33 cellular contexts compared by ENCODE assay signal in the genomic region with DNA sequence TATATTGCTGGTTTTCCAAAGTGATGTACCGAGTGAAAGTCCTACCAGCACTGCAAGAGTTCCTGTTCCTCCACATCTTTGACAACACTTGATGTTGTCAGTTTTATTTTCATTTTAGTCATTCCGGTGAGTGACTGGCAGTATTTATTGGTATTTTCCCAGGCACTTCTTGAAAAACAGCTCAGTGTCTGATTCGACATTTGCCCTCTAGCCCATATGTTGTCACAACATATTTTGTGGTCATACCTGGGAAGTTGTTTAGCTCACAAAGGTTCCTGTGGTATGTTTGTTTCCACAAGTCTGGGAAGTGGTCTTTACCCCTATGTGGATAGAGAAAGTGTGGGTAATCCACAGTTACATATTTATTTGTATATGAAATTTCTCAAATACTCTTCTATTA.
DNase-seq lines count a peak whose midpoint lies in the region; FAIRE-seq and TF ChIP-seq lines count a peak whose summit lies in the region.
"Had no signal": no experiment of that assay in that cellular context is flagged by ENCODE, and none has a peak within 500 bp of the region (broad histone marks: within the 10 kb centered on the region; RNA-seq: fewer than 3 reads in every experiment).

No MANE protein-coding gene starts in this region.

- H3K79me1 ChIP-seq in trophoblast cell (ENCODE audit: low read length): no peaks in the 10 kb centered on the region

- no peak for TF ChIP-seq CTCF in bronchial epithelial cell (IDR thresholded peaks at IDR 0.05; ENCODE audit: insufficient read depth, low read length, severe bottlenecking)

- H3K4me1 ChIP-seq in trophoblast cell (ENCODE audit: control insufficient read depth in 1 of 2, insufficient read depth in 2 of 2, low read length in 2 of 2): no peaks in the 10 kb centered on the region
- H3K4me1 ChIP-seq: A549, BE2C, Caco-2 had no signal

- no peak overlapping the region for H4K12ac ChIP-seq in trophoblast cell (ENCODE audit: low read depth, low read length)

- no peak overlapping the region for H2BK120ac ChIP-seq in trophoblast cell (ENCODE audit: insufficient read depth, low read length, poor library complexity)

- H3K9ac ChIP-seq in trophoblast cell (ENCODE audit: low read length): no peak overlapping the region
- H3K9ac ChIP-seq: BLaER1; BLaER1 treated with 17β-estradiol and CSF1 and Interleukin-3, amounts not matched to agents 10 nM and 100 nM had no signal

- no peaks in the 10 kb centered on the region for H3K9me3 ChIP-seq in trophoblast cell (ENCODE audit: insufficient read depth, low read depth, low read length)
- H3K9me3 ChIP-seq: A549, BE2C, Caco-2 had no signal

- peak; percentile 13 for FAIRE-seq in bronchial epithelial cell (lab: Jason Lieb, UNC)
- FAIRE-seq in urothelium cell line (lab: Jason Lieb, UNC): peak; percentile 9
- no peak for FAIRE-seq in GM19239 (lab: Jason Lieb, UNC)
- FAIRE-seq: A204.1, A549, D721Med had no signal

- no peaks in the 10 kb centered on the region for H3K79me2 ChIP-seq in trophoblast cell (ENCODE audit: control insufficient read depth, insufficient read depth, low read length, poor library complexity)

- H4K8ac ChIP-seq in trophoblast cell (ENCODE audit: low read depth, low read length): no peak overlapping the region

- H3K27ac ChIP-seq in trophoblast cell (ENCODE audit: low read depth, low read length): no peak overlapping the region
- H3K27ac ChIP-seq: 22Rv1; A549; BLaER1; BLaER1 treated with 17β-estradiol and CSF1 and Interleukin-3, amounts not matched to agents 10 nM and 100 nM; C4-2B had no signal

- no peak overlapping the region for H2BK5ac ChIP-seq in trophoblast cell (ENCODE audit: low read depth, low read length, poor library complexity)

- H3K36me3 ChIP-seq in bronchial epithelial cell (ENCODE audit: control insufficient read depth, insufficient read depth, low read length) (no peaks in the 10 kb centered on the region), trophoblast cell (ENCODE audit: control insufficient read depth in 1 of 2, insufficient read depth in 2 of 2, low read length in 2 of 2) (no peaks in the 10 kb centered on the region)
- H3K36me3 ChIP-seq: BE2C; BLaER1; BLaER1 treated with 17β-estradiol and CSF1 and Interleukin-3, amounts not matched to agents 10 nM and 100 nM had no signal

- H3K18ac ChIP-seq in trophoblast cell (ENCODE audit: low read length): no peak overlapping the region

- WGBS in trophoblast cell (ENCODE audit: extremely low coverage, insufficient coverage, insufficient read length): no CpG with 5 or more reads among the region's 3 CpGs

- no peak overlapping the region for H3K4me2 ChIP-seq in trophoblast cell (ENCODE audit: low read length)
- H3K4me2 ChIP-seq: A549; BLaER1; BLaER1 treated with 17β-estradiol and CSF1 and Interleukin-3, amounts not matched to agents 10 nM and 100 nM had no signal

- no peak overlapping the region for H4K91ac ChIP-seq in trophoblast cell (ENCODE audit: low read depth, low read length)

- H3K14ac ChIP-seq in trophoblast cell (ENCODE audit: low read length): no peak overlapping the region

- no peak overlapping the region for H3K4ac ChIP-seq in trophoblast cell (ENCODE audit: low read depth, low read length)

- H3K23ac ChIP-seq in trophoblast cell (ENCODE audit: low read length): no peak overlapping the region

- no peak for DNase-seq in bronchial epithelial cell (ENCODE audit: low read depth)
- peak; percentile 86 to 97 for DNase-seq in trophoblast cell
- DNase-seq in urothelium cell line (ENCODE audit: low spot score): no peak
- DNase-seq in glomerular visceral epithelial cell (ENCODE audit: extremely low spot score): no peak
- no peak for DNase-seq in GM19239 (ENCODE audit: insufficient read length, low spot score)
- no peak for DNase-seq in effector CD8-positive, alpha-beta T cell (lab: John Stamatoyannopoulos, UW)
- DNase-seq: 8988T; ACHN; AML-193; BE2C; C1 segment of cervical spinal cord; Caco-2; Calu3; CD4-positive, alpha-beta memory T cell; CD4-positive, alpha-beta T cell; CD4-positive, CD25-positive, alpha-beta regulatory T cell; CD8-positive, alpha-beta memory T cell; CD8-positive, alpha-beta T cell; COR-L47; DMS 273 treated with DMSO at 0.1 percent for 48 hours; DMS153; DMS53; DMS79; DMS79 treated with DMSO at 0.1 percent for 48 hours; DND-41; EL had no signal

- no peaks in the 10 kb centered on the region for H3K27me3 ChIP-seq in bronchial epithelial cell (ENCODE audit: control insufficient read depth, insufficient read depth, low read length)
- H3K27me3 ChIP-seq in trophoblast cell (ENCODE audit: insufficient read depth, low read length): no peaks in the 10 kb centered on the region
- H3K27me3 ChIP-seq: BE2C; BLaER1; BLaER1 treated with 17β-estradiol and CSF1 and Interleukin-3, amounts not matched to agents 10 nM and 100 nM had no signal

- no peak overlapping the region for H2BK12ac ChIP-seq in trophoblast cell (ENCODE audit: low read length)

- H2AFZ ChIP-seq in trophoblast cell (ENCODE audit: insufficient read depth, low read length, poor library complexity): no peak overlapping the region

- no peak overlapping the region for H3K4me3 ChIP-seq in bronchial epithelial cell (ENCODE audit: low read depth, low read length)
- no peak overlapping the region for H3K4me3 ChIP-seq in trophoblast cell (ENCODE audit: low read depth, low read length)
- H3K4me3 ChIP-seq: A549; BLaER1; BLaER1 treated with 17β-estradiol and CSF1 and Interleukin-3, amounts not matched to agents 10 nM and 100 nM had no signal

- H2AK5ac ChIP-seq in trophoblast cell (ENCODE audit: low read length): no peak overlapping the region

Comparison
In these comparisons a context has a peak if more than half of its experiments do, and no peak if none do; other contexts are left out.
1. DNase-seq: peak in trophoblast cell (2 of 2); none in bronchial epithelial cell (single experiment), urothelium cell line (single experiment), glomerular visceral epithelial cell (single experiment), GM19239 (single experiment) and effector CD8-positive, alpha-beta T cell (single experiment).